Comparison of ENCODE assay signal across 9 cellular contexts in the genomic region with DNA sequence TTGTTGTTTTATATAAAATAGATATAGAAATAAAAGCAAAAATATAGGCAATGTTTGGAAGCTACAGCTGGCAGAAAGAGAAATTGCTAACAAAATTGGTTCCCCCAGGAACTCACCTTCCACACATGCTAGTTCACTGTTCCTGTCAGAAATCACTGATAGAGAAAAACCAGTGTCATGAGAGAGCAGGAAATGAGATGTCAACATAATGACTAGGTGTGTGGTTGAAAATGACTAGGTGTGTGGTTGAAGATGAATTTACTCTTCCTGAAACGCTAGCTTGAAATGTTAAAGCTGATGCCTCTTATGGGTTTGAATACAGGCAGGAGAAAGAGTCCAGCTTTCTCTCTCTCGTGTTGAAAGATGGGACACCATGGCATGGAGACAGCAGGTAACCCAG.
DNase-seq lines count a peak whose midpoint lies in the region; ATAC-seq, FAIRE-seq and TF ChIP-seq lines count a peak whose summit lies in the region.
"Had no signal": no experiment of that assay in that cellular context is flagged by ENCODE, and none has a peak within 500 bp of the region (broad histone marks: within the 10 kb centered on the region; RNA-seq: fewer than 3 reads in every experiment).

No MANE protein-coding gene starts in this region.

- H3K9me3 ChIP-seq in testis, result no peaks in the 10 kb centered on the region

- H3K36me3 ChIP-seq in testis (ENCODE audit: low read depth, missing control alignments), result no peaks in the 10 kb centered on the region

- intact Hi-C loops in testis (cut with DNase I; ENCODE audit: low total_unique reads), result no loop called here

- peak; percentile 58 for DNase-seq in GM12864 (ENCODE audit: low read depth)
- peak; percentile 30 for DNase-seq in GM19239 (ENCODE audit: insufficient read length, low spot score)
- peak; percentile 99 for DNase-seq in NCI-H2081 treated with DMSO at 0.1 percent for 48 hours (lab: John Stamatoyannopoulos, UW)
- no peak for DNase-seq in ureter (ENCODE audit: low spot score)
- DNase-seq in cortex of kidney (lab: John Stamatoyannopoulos, UW), result no peak
- no peak for DNase-seq in globus pallidus (ENCODE audit: low spot score)
- no peak for DNase-seq in testis

- no peaks in the 10 kb centered on the region for H3K4me1 ChIP-seq in testis

- H3K27ac ChIP-seq in testis, result no peak overlapping the region
- H3K27ac ChIP-seq: SK-N-MC had no signal

- TF ChIP-seq CTCF in GM12864 (IDR thresholded peaks at IDR 0.05; ENCODE audit: low read depth, low read length, missing control alignments) (no peak), testis (IDR thresholded peaks at IDR 0.05) (no peak)

- TF ChIP-seq POLR2A in testis (IDR thresholded peaks at IDR 0.05), result no peak

- 76 to 82% methylated on average over 2 of the region's 2 CpGs for WGBS in testis, 2 donors

- H3K4me3 ChIP-seq in GM12864 (ENCODE audit: low read depth, low read length), result no peak overlapping the region
- H3K4me3 ChIP-seq in testis, result no peak overlapping the region
- H3K4me3 ChIP-seq: SK-N-MC had no signal

- peak; percentile 96 for FAIRE-seq in GM19239 (lab: Jason Lieb, UNC)

- peak; percentile 98 for ATAC-seq in HG02938 (IDR thresholded peaks at IDR 0.05; ENCODE audit: unreplicated experiment)

- no peaks in the 10 kb centered on the region for H3K27me3 ChIP-seq in testis

Comparison
In these comparisons a context has a peak if more than half of its experiments do, and no peak if none do; other contexts are left out.
1. DNase-seq: peak in GM12864 (single experiment), GM19239 (single experiment) and NCI-H2081 treated with DMSO at 0.1 percent for 48 hours (single experiment); none in ureter (single experiment), cortex of kidney (single experiment), globus pallidus (single experiment) and testis (single experiment).